Comparison of ENCODE assay signal across 8 cellular contexts in the genomic region with DNA sequence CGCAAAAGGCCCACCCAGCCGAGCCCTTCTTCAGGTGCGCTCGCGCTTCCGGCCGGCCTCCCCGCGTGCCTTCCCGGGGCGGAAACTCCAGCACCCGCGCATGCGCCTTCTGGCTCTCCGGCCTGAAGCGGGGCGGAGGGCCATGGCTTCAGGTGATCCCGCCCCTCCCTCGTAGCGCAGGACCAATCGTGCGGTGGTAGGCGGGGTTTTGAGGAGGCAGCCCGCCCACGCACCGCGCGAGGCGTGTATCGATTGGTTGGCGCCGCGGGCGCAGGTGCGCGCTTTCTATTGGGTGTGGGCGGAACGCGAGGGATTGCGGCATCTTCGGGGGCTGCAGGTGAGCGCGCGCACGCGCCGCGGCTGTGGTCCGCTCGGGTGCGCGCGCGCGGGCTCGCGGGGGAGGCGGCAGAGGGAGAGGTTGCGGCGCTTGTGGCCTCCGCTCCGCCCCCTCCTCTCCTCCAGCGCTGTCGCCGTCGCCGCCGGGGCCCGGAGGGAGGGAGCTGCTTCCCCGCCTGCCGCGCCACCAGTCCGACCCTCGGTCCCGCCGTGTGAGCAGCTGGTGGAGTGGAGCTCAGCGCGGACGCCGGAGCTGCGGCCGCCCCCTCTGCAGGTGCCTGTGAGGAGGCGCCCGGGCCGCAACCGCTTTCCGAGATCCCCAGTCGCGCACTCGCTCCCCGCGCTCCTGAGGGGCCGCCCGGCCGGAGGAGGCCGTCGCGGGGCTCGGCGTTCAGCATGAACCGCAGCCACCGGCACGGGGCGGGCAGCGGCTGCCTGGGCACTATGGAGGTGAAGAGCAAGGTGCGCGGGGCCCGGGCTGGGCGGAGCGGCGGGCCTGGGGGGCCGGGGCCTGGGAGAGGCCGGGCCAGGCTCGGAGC. TPM values are rescaled to one million over a fixed set of nuclear protein-coding genes. Genes with fewer than 3 reads are reported as not detected.
DNase-seq lines count a peak whose midpoint lies in the region; ATAC-seq and TF ChIP-seq lines count a peak whose summit lies in the region.

Gene PARD6B (plus strand): TSS at position 526 of the 875 bp plus-strand sequence. CDS start 207 bp downstream, at position 733.

- no peaks in the 10 kb centered on the region for H3K27me3 ChIP-seq in thymus (ENCODE audit: control insufficient read depth, insufficient read depth)

- H3K4me3 ChIP-seq in GM12875 (ENCODE audit: low read depth, low read length) (peak within 1 kb of the TSS; percentile 73), thymus (ENCODE audit: low read length) (peak within 1 kb of the TSS; percentile 84)

- peaks cover 12% of the 10 kb centered on the region for H3K4me1 ChIP-seq in thymus (ENCODE audit: control insufficient read depth, insufficient read depth, low read length)

- H3K4me1 Mint-ChIP-seq in activated naive CD8-positive, alpha-beta T cell treated with anti-CD3 and anti-CD28 coated beads for 36 hours, result peaks cover 30% of the 10 kb centered on the region
- H3K4me1 Mint-ChIP-seq in osteocyte (ENCODE audit: unreplicated experiment), result peaks cover 7% of the 10 kb centered on the region

- H3K9me3 ChIP-seq in thymus (ENCODE audit: control insufficient read depth), result no peaks in the 10 kb centered on the region

- H3K4me3 Mint-ChIP-seq in activated naive CD8-positive, alpha-beta T cell treated with anti-CD3 and anti-CD28 coated beads for 36 hours, result peak within 1 kb of the TSS; percentile 83
- peak within 1 kb of the TSS; percentile 82 for H3K4me3 Mint-ChIP-seq in osteocyte (ENCODE audit: unreplicated experiment)

- no peaks in the 10 kb centered on the region for H3K27me3 Mint-ChIP-seq in activated naive CD8-positive, alpha-beta T cell treated with anti-CD3 and anti-CD28 coated beads for 36 hours
- H3K27me3 Mint-ChIP-seq in osteocyte (ENCODE audit: unreplicated experiment), result peaks cover 18% of the 10 kb centered on the region

- TF ChIP-seq CTCF in GM12875 (IDR thresholded peaks at IDR 0.05; ENCODE audit: borderline replicate concordance, insufficient read depth, low read depth, low read length) (no peak), osteocyte (IDR thresholded peaks at IDR 0.05) (no peak)

- peak; percentile 99 for DNase-seq in NCI-H1105 treated with DMSO at 0.1 percent for 48 hours (lab: John Stamatoyannopoulos, UW)
- DNase-seq in SKM-1 (lab: John Stamatoyannopoulos, UW; ENCODE audit: unreplicated experiment), result peak; percentile 95
- peak; percentile 99 for DNase-seq in activated naive CD8-positive, alpha-beta T cell treated with anti-CD3 and anti-CD28 coated beads for 36 hours
- peak; percentile 99 for DNase-seq in Right ventricle myocardium inferior (ENCODE audit: missing footprints)
- peak; percentile 98 for DNase-seq in osteocyte (ENCODE audit: extremely low spot score, unreplicated experiment)

- H3K36me3 ChIP-seq in thymus (ENCODE audit: control insufficient read depth, insufficient read depth), result no peaks in the 10 kb centered on the region

- no peaks in the 10 kb centered on the region for H3K9me3 Mint-ChIP-seq in activated naive CD8-positive, alpha-beta T cell treated with anti-CD3 and anti-CD28 coated beads for 36 hours
- no peaks in the 10 kb centered on the region for H3K9me3 Mint-ChIP-seq in osteocyte (ENCODE audit: unreplicated experiment)

- under 1% methylated on average over 114 of the region's 114 CpGs for WGBS in thymus

- H3K27ac ChIP-seq in thymus (ENCODE audit: low read depth), result peak within 1 kb of the TSS; percentile 84

- ATAC-seq in HG02759 (IDR thresholded peaks at IDR 0.05; ENCODE audit: unreplicated experiment), result peak; percentile 87
- ATAC-seq in Right ventricle myocardium inferior, result peak; percentile 97

- intact Hi-C loops in Right ventricle myocardium inferior (cut with DNase I), result loop anchor here (5.0 to 10.0 kb wide), 2 partner anchors 74 to 616 kb away; partner anchors contain the start of gene UBE2V1

- H3K36me3 Mint-ChIP-seq in activated naive CD8-positive, alpha-beta T cell treated with anti-CD3 and anti-CD28 coated beads for 36 hours, result peaks cover 4% of the 10 kb centered on the region
- H3K36me3 Mint-ChIP-seq in osteocyte (ENCODE audit: unreplicated experiment), result no peaks in the 10 kb centered on the region

- H3K27ac Mint-ChIP-seq in activated naive CD8-positive, alpha-beta T cell treated with anti-CD3 and anti-CD28 coated beads for 36 hours, result peak within 1 kb of the TSS; percentile 67
- peak within 1 kb of the TSS; percentile 35 for H3K27ac Mint-ChIP-seq in osteocyte (ENCODE audit: unreplicated experiment)

RNA-seq across cellular contexts. Expression of gene PARD6B, which starts in this region (rescaled TPM):
- 1 to 10 TPM; 3.9 to 4.1 TPM for total RNA-seq in activated naive CD8-positive, alpha-beta T cell treated with anti-CD3 and anti-CD28 coated beads for 36 hours
- total RNA-seq in Right ventricle myocardium inferior (5.6 TPM), osteocyte (0.97 and 1.1 TPM in 2 replicates)
- 3.7 TPM for polyA plus RNA-seq in thymus

Comparison
In these comparisons a context has a peak if more than half of its experiments do, and no peak if none do; other contexts are left out.
1. Peak in every context shown above with its lines: DNase-seq, ATAC-seq, H3K4me3 ChIP-seq and H3K27ac ChIP-seq.